Comparison of ENCODE assay signal across 12 cellular contexts in genomic region chr4:140250989-140251552, GRCh38.
DNase-seq lines count a peak whose midpoint lies in the region; ATAC-seq and TF ChIP-seq lines count a peak whose summit lies in the region.
"Had no signal": no experiment of that assay in that cellular context is flagged by ENCODE, and none has a peak within 500 bp of the region (broad histone marks: within the 10 kb centered on the region; RNA-seq: fewer than 3 reads in every experiment).

No MANE protein-coding gene starts in this region.

- no peak overlapping the region for H3K27ac Mint-ChIP-seq in activated CD8-positive, alpha-beta T cell treated with anti-CD3 and anti-CD28 coated beads for 36 hours
- no peak overlapping the region for H3K27ac Mint-ChIP-seq in activated CD8-positive, alpha-beta T cell treated with anti-CD3 and anti-CD28 coated beads, Interleukin-2, amount 10 ng/mL, durations not matched to agents 7 days and 5 days

- H3K27me3 ChIP-seq in gastroesophageal sphincter (no peaks in the 10 kb centered on the region), stomach smooth muscle (ENCODE audit: control insufficient read depth in 1 of 2, insufficient read depth in 2 of 2, low read length in 2 of 2) (no peaks in the 10 kb centered on the region)

- H3K27ac ChIP-seq in gastroesophageal sphincter: peak overlapping the region in 3 of 4 donors; percentile 90 to 95 (median 91)
- peak overlapping the region; percentile 81 for H3K27ac ChIP-seq in stomach smooth muscle (ENCODE audit: low read length)
- H3K27ac ChIP-seq: C4-2B had no signal

- DNase-seq in activated CD8-positive, alpha-beta T cell treated with anti-CD3 and anti-CD28 coated beads for 36 hours: peak; percentile 44
- DNase-seq in activated CD8-positive, alpha-beta T cell treated with anti-CD3 and anti-CD28 coated beads, Interleukin-2, amount 10 ng/mL, durations not matched to agents 7 days and 5 days: no peak
- DNase-seq in OCI-M1 (lab: John Stamatoyannopoulos, UW): peak; percentile 94
- DNase-seq in LoVo (ENCODE audit: low spot score): no peak
- DNase-seq: activated naive CD4-positive, alpha-beta T cell treated with Interleukin-2 at 50 U/mL for 16 hours; hippocampal formation; NCI-H1436 had no signal

- no peak for TF ChIP-seq EP300 in gastroesophageal sphincter (IDR thresholded peaks at IDR 0.05)

- H3K36me3 ChIP-seq in gastroesophageal sphincter (no peaks in the 10 kb centered on the region), stomach smooth muscle (ENCODE audit: control insufficient read depth in 2 of 2, insufficient read depth in 2 of 2, low read length in 2 of 2) (no peaks in the 10 kb centered on the region)

- H3K27me3 Mint-ChIP-seq in activated CD8-positive, alpha-beta T cell treated with anti-CD3 and anti-CD28 coated beads for 36 hours: peaks cover 11% of the 10 kb centered on the region
- H3K27me3 Mint-ChIP-seq in activated CD8-positive, alpha-beta T cell treated with anti-CD3 and anti-CD28 coated beads, Interleukin-2, amount 10 ng/mL, durations not matched to agents 7 days and 5 days (ENCODE audit: low read depth): peaks cover 13% of the 10 kb centered on the region

- POLR2A ChIA-PET in activated CD8-positive, alpha-beta T cell treated with anti-CD3 and anti-CD28 coated beads for 36 hours (lab: Charles Lee): interaction anchor here (0.7 to 0.9 kb wide), 2 partner anchors 8 to 517 kb away, joined by 3 read pairs; no protein-coding TSS in a partner anchor
- POLR2A ChIA-PET in activated CD8-positive, alpha-beta T cell treated with anti-CD3 and anti-CD28 coated beads, Interleukin-2, amount 10 ng/mL, durations not matched to agents 7 days and 5 days (lab: Charles Lee): no interaction called here

- no peak overlapping the region for H3K4me3 Mint-ChIP-seq in activated CD8-positive, alpha-beta T cell treated with anti-CD3 and anti-CD28 coated beads for 36 hours
- no peak overlapping the region for H3K4me3 Mint-ChIP-seq in activated CD8-positive, alpha-beta T cell treated with anti-CD3 and anti-CD28 coated beads, Interleukin-2, amount 10 ng/mL, durations not matched to agents 7 days and 5 days

- intact Hi-C loops in activated CD8-positive, alpha-beta T cell treated with anti-CD3 and anti-CD28 coated beads for 36 hours (cut with micrococcal nuclease): loop anchor here (10.0 kb wide), 2 partner anchors 516 to 596 kb away; no protein-coding TSS in a partner anchor

- TF ChIP-seq POLR2A in gastroesophageal sphincter (IDR thresholded peaks at IDR 0.05): no peak

- no peaks in the 10 kb centered on the region for H3K9me3 Mint-ChIP-seq in activated CD8-positive, alpha-beta T cell treated with anti-CD3 and anti-CD28 coated beads for 36 hours
- H3K9me3 Mint-ChIP-seq in activated CD8-positive, alpha-beta T cell treated with anti-CD3 and anti-CD28 coated beads, Interleukin-2, amount 10 ng/mL, durations not matched to agents 7 days and 5 days (ENCODE audit: insufficient read depth): no peaks in the 10 kb centered on the region

- H3K4me1 Mint-ChIP-seq in activated CD8-positive, alpha-beta T cell treated with anti-CD3 and anti-CD28 coated beads for 36 hours (ENCODE audit: low read depth): peaks cover 21% of the 10 kb centered on the region
- H3K4me1 Mint-ChIP-seq in activated CD8-positive, alpha-beta T cell treated with anti-CD3 and anti-CD28 coated beads, Interleukin-2, amount 10 ng/mL, durations not matched to agents 7 days and 5 days (ENCODE audit: low read depth): peaks cover 31% of the 10 kb centered on the region

- ATAC-seq in activated CD8-positive, alpha-beta T cell treated with anti-CD3 and anti-CD28 coated beads for 36 hours: peak; percentile 56
- ATAC-seq in activated CD8-positive, alpha-beta T cell treated with anti-CD3 and anti-CD28 coated beads, Interleukin-2, amount 10 ng/mL, durations not matched to agents 7 days and 5 days: no peak
- ATAC-seq in gastroesophageal sphincter (no peak), GM21529 (IDR thresholded peaks at IDR 0.05; ENCODE audit: unreplicated experiment) (no peak), GM18873 (IDR thresholded peaks at IDR 0.05; ENCODE audit: low FRiP score, unreplicated experiment) (no peak)

- TF ChIP-seq CTCF in activated CD8-positive, alpha-beta T cell treated with anti-CD3 and anti-CD28 coated beads for 36 hours (IDR thresholded peaks at IDR 0.05): no peak
- TF ChIP-seq CTCF in gastroesophageal sphincter (IDR thresholded peaks at IDR 0.05): no peak

- H3K9me3 ChIP-seq in gastroesophageal sphincter: no peaks in the 10 kb centered on the region
- no peaks in the 10 kb centered on the region for H3K9me3 ChIP-seq in stomach smooth muscle (ENCODE audit: control insufficient read depth in 2 of 2, low read length in 2 of 2)

- CTCF ChIA-PET in activated CD8-positive, alpha-beta T cell treated with anti-CD3 and anti-CD28 coated beads for 36 hours (lab: Charles Lee): interaction anchor here (1.1 to 6.5 kb wide), 5 partner anchors 8 to 237 kb away, joined by 3 to 65 read pairs (median 32); partner anchors contain the start of gene MAML3
- CTCF ChIA-PET in activated CD8-positive, alpha-beta T cell treated with anti-CD3 and anti-CD28 coated beads, Interleukin-2, amount 10 ng/mL, durations not matched to agents 7 days and 5 days (lab: Charles Lee): interaction anchor here (1.0 to 5.8 kb wide), 6 partner anchors 16 to 238 kb away, joined by 3 to 58 read pairs (median 22); partner anchors contain the start of gene MAML3

- peaks cover 3 to 52% (median 4%) of the 10 kb centered on the region in 3 donors for H3K4me1 ChIP-seq in gastroesophageal sphincter
- H3K4me1 ChIP-seq in stomach smooth muscle (ENCODE audit: control insufficient read depth, insufficient read depth, low read length): peaks cover 30% of the 10 kb centered on the region

- no peak overlapping the region for H3K9ac ChIP-seq in stomach smooth muscle (ENCODE audit: low read length in 2 of 2)

- H3K36me3 Mint-ChIP-seq in activated CD8-positive, alpha-beta T cell treated with anti-CD3 and anti-CD28 coated beads for 36 hours (ENCODE audit: low read depth): no peaks in the 10 kb centered on the region
- H3K36me3 Mint-ChIP-seq in activated CD8-positive, alpha-beta T cell treated with anti-CD3 and anti-CD28 coated beads, Interleukin-2, amount 10 ng/mL, durations not matched to agents 7 days and 5 days (ENCODE audit: low read depth): no peaks in the 10 kb centered on the region

- 88% methylated on average over 3 of the region's 4 CpGs; no CpG with 5 or more reads in 1 of the 2 donors for WGBS in gastroesophageal sphincter (ENCODE audit: low coverage in 1 of 2), 2 donors

- H3K4me3 ChIP-seq in gastroesophageal sphincter: no peak overlapping the region
- no peak overlapping the region for H3K4me3 ChIP-seq in stomach smooth muscle (ENCODE audit: low read length in 2 of 2)

Comparison
In these comparisons a context has a peak if more than half of its experiments do, and no peak if none do; other contexts are left out.
1. DNase-seq: peak in activated CD8-positive, alpha-beta T cell treated with anti-CD3 and anti-CD28 coated beads for 36 hours (single experiment) and OCI-M1 (single experiment); none in activated CD8-positive, alpha-beta T cell treated with anti-CD3 and anti-CD28 coated beads, Interleukin-2, amount 10 ng/mL, durations not matched to agents 7 days and 5 days (single experiment) and LoVo (single experiment).